Comparison of ENCODE assay signal across 19 cellular contexts in genomic region chr9:80561526-80561925, GRCh38.
DNase-seq lines count a peak whose midpoint lies in the region; ATAC-seq and TF ChIP-seq lines count a peak whose summit lies in the region.
"Had no signal": no experiment of that assay in that cellular context is flagged by ENCODE, and none has a peak within 500 bp of the region (broad histone marks: within the 10 kb centered on the region; RNA-seq: fewer than 3 reads in every experiment).

No MANE protein-coding gene starts in this region.

- peak; percentile 50 for DNase-seq in ELR (ENCODE audit: low read depth)
- peak; percentile 3 for DNase-seq in MG63
- peak; percentile 14 for DNase-seq in mammary epithelial cell
- DNase-seq in iris pigment epithelial cell (ENCODE audit: low read depth): peak; percentile 43
- DNase-seq in esophagus squamous epithelium (lab: John Stamatoyannopoulos, UW): no peak
- no peak for DNase-seq in activated CD4-positive, alpha-beta T cell treated with anti-CD3 and anti-CD28 coated beads, Interleukin-2, amount 50 U/mL, for 4 hours
- DNase-seq: DND-41, GDM1, Kasumi-1, NCI-H1105 treated with DMSO at 0.1 percent for 48 hours, NCI-H1694 treated with DMSO at 0.1 percent for 48 hours, NCI-H510A treated with DMSO at 0.1 percent for 48 hours, NCI-H774, SHP77 treated with DMSO at 0.1 percent for 48 hours, SK-N-SH had no signal

- TF ChIP-seq CTCF in mammary epithelial cell (conservative IDR thresholded peaks at IDR 0.05 in 1 of 2, IDR thresholded peaks at IDR 0.05 in 1 of 2; ENCODE audit: extremely low read depth in 1 of 2, insufficient read depth in 1 of 2, low read depth in 1 of 2, low read length in 2 of 2) (no peak), esophagus squamous epithelium (IDR thresholded peaks at IDR 0.05) (no peak)

- H3K9ac ChIP-seq in mammary epithelial cell (ENCODE audit: insufficient read depth, low read length): no peak overlapping the region
- H3K9ac ChIP-seq: SK-N-SH had no signal

- TF ChIP-seq POLR2A in esophagus squamous epithelium (IDR thresholded peaks at IDR 0.05): no peak

- ATAC-seq in GM19395 (IDR thresholded peaks at IDR 0.05; ENCODE audit: unreplicated experiment): no peak

- no peak overlapping the region for H3K4me3 ChIP-seq in MG63
- H3K4me3 ChIP-seq in mammary epithelial cell (replicated peaks in 1 of 3; ENCODE audit: insufficient read depth in 1 of 3, low read depth in 2 of 3, low read length in 3 of 3): no peak overlapping the region
- H3K4me3 ChIP-seq in esophagus squamous epithelium: no peak overlapping the region
- H3K4me3 ChIP-seq: HAP-1 had no signal

- H3K27ac ChIP-seq in mammary epithelial cell (ENCODE audit: insufficient read depth, low read depth, low read length) (no peak overlapping the region), esophagus squamous epithelium (no peak overlapping the region)
- H3K27ac ChIP-seq: C4-2B, HL-60 had no signal

- H3K79me2 ChIP-seq in mammary epithelial cell (ENCODE audit: insufficient read depth, low read length): no peaks in the 10 kb centered on the region

- no TSS peak for BruUV-seq in mammary epithelial cell (replicated peaks; lab: Mats Ljungman, UMichigan)

- no peak overlapping the region for H3K4me2 ChIP-seq in mammary epithelial cell (ENCODE audit: insufficient read depth, low read depth, low read length)
- H3K4me2 ChIP-seq: SK-N-SH had no signal

- CTCF ChIA-PET in mammary epithelial cell (lab: Charles Lee; ENCODE audit: low non-redundant PET): no interaction called here

- dilution Hi-C loops in mammary epithelial cell (cut with HindIII; ENCODE audit: low sequenced_read_pairs): no loop called here

- H3K36me3 ChIP-seq in MG63 (no peaks in the 10 kb centered on the region), mammary epithelial cell (ENCODE audit: insufficient read depth, low read length) (no peaks in the 10 kb centered on the region), esophagus squamous epithelium (no peaks in the 10 kb centered on the region)
- H3K36me3 ChIP-seq: HAP-1 had no signal

- in situ Hi-C loops in mammary epithelial cell (cut with MboI; ENCODE audit: low sequenced_read_pairs in 2 of 2): no loop called here

- no peak overlapping the region for H2AFZ ChIP-seq in mammary epithelial cell (ENCODE audit: low read depth, low read length)

- H4K20me1 ChIP-seq in mammary epithelial cell (ENCODE audit: insufficient read depth, low read length): no peaks in the 10 kb centered on the region

- H3K9me3 ChIP-seq in MG63 (no peaks in the 10 kb centered on the region), mammary epithelial cell (replicated peaks; ENCODE audit: insufficient read depth, low read length) (no peaks in the 10 kb centered on the region), esophagus squamous epithelium (no peaks in the 10 kb centered on the region)
- H3K9me3 ChIP-seq: HAP-1, SK-N-SH had no signal

- H3K27me3 ChIP-seq in MG63 (no peaks in the 10 kb centered on the region), mammary epithelial cell (ENCODE audit: insufficient read depth, low read length) (no peaks in the 10 kb centered on the region), esophagus squamous epithelium (no peaks in the 10 kb centered on the region)

- 50% methylated on average over 2 of the region's 2 CpGs for WGBS in mammary epithelial cell (ENCODE audit: low coverage, missing lambda C conversion rate)
- WGBS in esophagus squamous epithelium, 2 donors: 49 to 55% methylated on average over 2 of the region's 2 CpGs

- H3K4me1 ChIP-seq in mammary epithelial cell (ENCODE audit: insufficient read depth, low read length) (peaks cover 18% of the 10 kb centered on the region), esophagus squamous epithelium (no peaks in the 10 kb centered on the region)
- H3K4me1 ChIP-seq: HAP-1 had no signal

- intact Hi-C loops in mammary epithelial cell (cut with micrococcal nuclease): no loop called here
- intact Hi-C loops in esophagus squamous epithelium (cut with DNase I): no loop called here

Comparison
In these comparisons a context has a peak if more than half of its experiments do, and no peak if none do; other contexts are left out.
1. DNase-seq: peak in ELR (single experiment), MG63 (single experiment), mammary epithelial cell (single experiment) and iris pigment epithelial cell (single experiment); none in esophagus squamous epithelium (single experiment) and activated CD4-positive, alpha-beta T cell treated with anti-CD3 and anti-CD28 coated beads, Interleukin-2, amount 50 U/mL, for 4 hours (0 of 2).